Comparison of ENCODE assay signal across 21 cellular contexts in the genomic region with DNA sequence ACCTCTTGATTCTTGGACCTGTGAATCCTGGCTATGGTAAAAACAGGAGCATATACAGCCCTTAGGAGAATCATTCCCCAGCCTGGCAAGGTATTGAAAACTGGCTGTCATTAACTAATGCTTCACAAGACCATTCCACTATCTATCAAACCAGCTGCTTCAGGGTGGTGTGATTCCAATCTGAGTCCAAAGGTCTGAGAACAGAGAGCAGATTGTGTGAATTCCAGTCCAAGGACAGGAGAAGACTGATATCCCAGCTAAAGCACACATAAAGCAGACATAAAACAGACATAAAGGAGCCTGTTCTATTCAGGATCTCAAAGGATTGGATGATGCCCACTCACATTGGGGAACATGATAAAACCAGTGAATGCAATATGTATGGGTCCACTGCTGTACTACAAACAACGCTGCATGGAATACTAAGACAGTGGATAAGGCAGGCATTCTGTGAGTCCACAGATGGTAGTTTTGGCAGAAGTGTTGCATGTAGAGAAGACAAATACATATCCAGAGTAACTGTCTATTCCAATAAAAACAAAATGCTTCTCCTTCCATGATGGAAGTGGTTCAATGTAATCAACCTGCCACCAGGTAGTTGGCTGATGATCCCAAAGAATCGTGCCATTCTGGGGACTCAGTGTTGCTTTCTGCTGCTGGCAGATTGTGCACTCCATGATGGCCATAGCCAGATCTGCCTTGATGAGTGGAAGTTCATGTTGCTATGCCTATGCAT.
DNase-seq lines count a peak whose midpoint lies in the region; ATAC-seq and TF ChIP-seq lines count a peak whose summit lies in the region.
"Had no signal": no experiment of that assay in that cellular context is flagged by ENCODE, and none has a peak within 500 bp of the region (broad histone marks: within the 10 kb centered on the region; RNA-seq: fewer than 3 reads in every experiment).

No MANE protein-coding gene starts in this region.

- peaks cover 12% of the 10 kb centered on the region for H3K36me3 Mint-ChIP-seq in progenitor cell of endocrine pancreas (ENCODE audit: insufficient read depth)
- H3K36me3 Mint-ChIP-seq: CD4-positive, alpha-beta memory T cell had no signal

- peak; percentile 63 for DNase-seq in DMS 273 treated with DMSO at 0.1 percent for 48 hours (lab: John Stamatoyannopoulos, UW)
- peak; percentile 97 for DNase-seq in NCI-H446 (lab: John Stamatoyannopoulos, UW)
- peak; percentile 38 for DNase-seq in cerebellum (ENCODE audit: low spot score)
- DNase-seq in progenitor cell of endocrine pancreas (ENCODE audit: low spot score, unreplicated experiment): no peak
- DNase-seq in NCI-H226: no peak
- no peak for DNase-seq in head of caudate nucleus
- no peak for DNase-seq in Right ventricle myocardium superior
- DNase-seq: AML-193; CD4-positive, alpha-beta memory T cell; COR-L47; DMS79; EL; GF-D8; GOT3; HCEC 1CT; NCI-H1092; NCI-H1436; NCI-H1930; NCI-H2107; NCI-H524; NCI-H748 treated with DMSO at 0.1 percent for 48 hours had no signal

- peaks cover 7% of the 10 kb centered on the region for H3K4me1 Mint-ChIP-seq in progenitor cell of endocrine pancreas (ENCODE audit: low read depth)
- H3K4me1 Mint-ChIP-seq: CD4-positive, alpha-beta memory T cell had no signal

- H3K9me3 Mint-ChIP-seq in progenitor cell of endocrine pancreas (ENCODE audit: low read depth): peaks cover 34% of the 10 kb centered on the region

- intact Hi-C loops in head of caudate nucleus (cut with DNase I) (no loop called here), Right ventricle myocardium superior (cut with DNase I) (no loop called here)

- H3K4me3 Mint-ChIP-seq in progenitor cell of endocrine pancreas (ENCODE audit: low read depth): no peak overlapping the region
- H3K4me3 Mint-ChIP-seq: CD4-positive, alpha-beta memory T cell had no signal

- TF ChIP-seq CTCF in progenitor cell of endocrine pancreas (IDR thresholded peaks at IDR 0.05; ENCODE audit: unreplicated experiment): no peak

- ATAC-seq in Right ventricle myocardium superior (ENCODE audit: poor library complexity): no peak

- H3K27me3 Mint-ChIP-seq in progenitor cell of endocrine pancreas: no peaks in the 10 kb centered on the region
- H3K27me3 Mint-ChIP-seq: CD4-positive, alpha-beta memory T cell had no signal

- H3K27ac Mint-ChIP-seq in progenitor cell of endocrine pancreas: peak overlapping the region; percentile 67
- H3K27ac Mint-ChIP-seq: CD4-positive, alpha-beta memory T cell had no signal

Comparison
In these comparisons a context has a peak if more than half of its experiments do, and no peak if none do; other contexts are left out.
1. DNase-seq: peak in DMS 273 treated with DMSO at 0.1 percent for 48 hours (single experiment), NCI-H446 (2 of 2) and cerebellum (single experiment); none in progenitor cell of endocrine pancreas (single experiment), NCI-H226 (single experiment), head of caudate nucleus (0 of 42) and Right ventricle myocardium superior (single experiment).